8 cellular contexts compared by ENCODE assay signal in genomic region chr16:89917773-89918452, GRCh38. TPM values are rescaled to one million over a fixed set of nuclear protein-coding genes. Genes with fewer than 3 reads are reported as not detected.
DNase-seq lines count a peak whose midpoint lies in the region; ATAC-seq and TF ChIP-seq lines count a peak whose summit lies in the region.

No MANE protein-coding gene starts in this region.

- in situ Hi-C loops in GM13977 (cut with MboI; ENCODE audit: low pct_unique_long_range_greater_than_20kb, low sequenced_read_pairs, unreplicated experiment), result no loop called here

- H3K36me3 Mint-ChIP-seq in WTC11, result no peaks in the 10 kb centered on the region

- peak overlapping the region; percentile 75 for H3K4me3 Mint-ChIP-seq in WTC11

- H3K27ac Mint-ChIP-seq in WTC11, result no peak overlapping the region

- no peaks in the 10 kb centered on the region for H3K36me3 ChIP-seq in kidney epithelial cell (ENCODE audit: control insufficient read depth, insufficient read depth, low read length)

- ATAC-seq in HG02763 (IDR thresholded peaks at IDR 0.05; ENCODE audit: unreplicated experiment), result peak; percentile 62
- peak; percentile 11 for ATAC-seq in WTC11

- no peaks in the 10 kb centered on the region for H3K27me3 ChIP-seq in kidney epithelial cell (ENCODE audit: control insufficient read depth, insufficient read depth, low read length)

- peaks cover 19% of the 10 kb centered on the region for H3K4me1 Mint-ChIP-seq in WTC11

- POLR2A ChIA-PET in WTC11 (lab: Charles Lee), result interaction anchor here (1.1 to 1.3 kb wide), 3 partner anchors 8 to 55 kb away, joined by 3 to 6 read pairs (median 5); no protein-coding TSS in a partner anchor

- no peaks in the 10 kb centered on the region for H3K9me3 Mint-ChIP-seq in WTC11

- H3K4me3 ChIP-seq in cardiac fibroblast (replicated peaks in 1 of 2; ENCODE audit: low read depth in 2 of 2, low read length in 2 of 2) (peak overlapping the region; percentile 36 to 44), kidney epithelial cell (ENCODE audit: low read depth, low read length) (peak overlapping the region; percentile 26)

- DNase-seq in GM13977 (ENCODE audit: low spot score), result peak; percentile 92
- DNase-seq in NCI-H146 treated with DMSO at 0.1 percent for 48 hours (lab: John Stamatoyannopoulos, UW; ENCODE audit: unreplicated experiment), result peak; percentile 37
- DNase-seq in WTC11 (ENCODE audit: low spot score), result peak; percentile 40
- DNase-seq in cardiac fibroblast (ENCODE audit: low read depth in 2 of 2), result peak; percentile 74 to 96
- DNase-seq in kidney epithelial cell (ENCODE audit: low read depth), result peak; percentile 76
- peak; percentile 53 for DNase-seq in stimulated activated CD4-positive, alpha-beta T cell treated with anti-CD3 and anti-CD28 coated beads, Interleukin-4, amount 100 ng/mL, for 1 hour
- DNase-seq in NCI-H1694 treated with DMSO at 0.1 percent for 48 hours (lab: John Stamatoyannopoulos, UW), result no peak

- CTCF ChIA-PET in WTC11 (lab: Charles Lee), result interaction anchor here (1.0 to 2.1 kb wide), 8 partner anchors 8 to 211 kb away, joined by 3 to 29 read pairs (median 4); partner anchors contain the start of gene SPIRE2

- H3K27me3 Mint-ChIP-seq in WTC11 (ENCODE audit: low read depth), result peaks cover 33% of the 10 kb centered on the region

- no peak for TF ChIP-seq CTCF in GM13977 (IDR thresholded peaks at IDR 0.05; ENCODE audit: extremely low read depth, insufficient read depth, missing control alignments)
- TF ChIP-seq CTCF in WTC11 (IDR thresholded peaks at IDR 0.05), result no peak
- no peak for TF ChIP-seq CTCF in cardiac fibroblast (IDR thresholded peaks at IDR 0.05; ENCODE audit: low read depth, low read length)
- no peak for TF ChIP-seq CTCF in kidney epithelial cell (IDR thresholded peaks at IDR 0.05; ENCODE audit: insufficient read depth, low read length, poor library complexity, severe bottlenecking)

TF ChIP-seq in WTC11, 78 proteins besides CTCF, POLR2A, EP300 and RAD21 (continues in another document):
- TF ChIP-seq FOXJ3 (CRISPR knock-in tag; IDR thresholded peaks at IDR 0.05; ENCODE audit: borderline replicate concordance), result no peak
- no peak for TF ChIP-seq ZMAT4 (CRISPR knock-in tag; IDR thresholded peaks at IDR 0.05)
- TF ChIP-seq SMAD4 (CRISPR knock-in tag; IDR thresholded peaks at IDR 0.05), result no peak
- no peak for TF ChIP-seq HMGA2 (CRISPR knock-in tag; IDR thresholded peaks at IDR 0.05)
- TF ChIP-seq, protein P1, sequence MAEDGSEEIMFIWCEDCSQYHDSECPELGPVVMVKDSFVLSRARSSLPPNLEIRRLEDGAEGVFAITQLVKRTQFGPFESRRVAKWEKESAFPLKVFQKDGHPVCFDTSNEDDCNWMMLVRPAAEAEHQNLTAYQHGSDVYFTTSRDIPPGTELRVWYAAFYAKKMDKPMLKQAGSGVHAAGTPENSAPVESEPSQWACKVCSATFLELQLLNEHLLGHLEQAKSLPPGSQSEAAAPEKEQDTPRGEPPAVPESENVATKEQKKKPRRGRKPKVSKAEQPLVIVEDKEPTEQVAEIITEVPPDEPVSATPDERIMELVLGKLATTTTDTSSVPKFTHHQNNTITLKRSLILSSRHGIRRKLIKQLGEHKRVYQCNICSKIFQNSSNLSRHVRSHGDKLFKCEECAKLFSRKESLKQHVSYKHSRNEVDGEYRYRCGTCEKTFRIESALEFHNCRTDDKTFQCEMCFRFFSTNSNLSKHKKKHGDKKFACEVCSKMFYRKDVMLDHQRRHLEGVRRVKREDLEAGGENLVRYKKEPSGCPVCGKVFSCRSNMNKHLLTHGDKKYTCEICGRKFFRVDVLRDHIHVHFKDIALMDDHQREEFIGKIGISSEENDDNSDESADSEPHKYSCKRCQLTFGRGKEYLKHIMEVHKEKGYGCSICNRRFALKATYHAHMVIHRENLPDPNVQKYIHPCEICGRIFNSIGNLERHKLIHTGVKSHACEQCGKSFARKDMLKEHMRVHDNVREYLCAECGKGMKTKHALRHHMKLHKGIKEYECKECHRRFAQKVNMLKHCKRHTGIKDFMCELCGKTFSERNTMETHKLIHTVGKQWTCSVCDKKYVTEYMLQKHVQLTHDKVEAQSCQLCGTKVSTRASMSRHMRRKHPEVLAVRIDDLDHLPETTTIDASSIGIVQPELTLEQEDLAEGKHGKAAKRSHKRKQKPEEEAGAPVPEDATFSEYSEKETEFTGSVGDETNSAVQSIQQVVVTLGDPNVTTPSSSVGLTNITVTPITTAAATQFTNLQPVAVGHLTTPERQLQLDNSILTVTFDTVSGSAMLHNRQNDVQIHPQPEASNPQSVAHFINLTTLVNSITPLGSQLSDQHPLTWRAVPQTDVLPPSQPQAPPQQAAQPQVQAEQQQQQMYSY (CRISPR knock-in tag; IDR thresholded peaks at IDR 0.05), result no peak
- TF ChIP-seq, protein P2, sequence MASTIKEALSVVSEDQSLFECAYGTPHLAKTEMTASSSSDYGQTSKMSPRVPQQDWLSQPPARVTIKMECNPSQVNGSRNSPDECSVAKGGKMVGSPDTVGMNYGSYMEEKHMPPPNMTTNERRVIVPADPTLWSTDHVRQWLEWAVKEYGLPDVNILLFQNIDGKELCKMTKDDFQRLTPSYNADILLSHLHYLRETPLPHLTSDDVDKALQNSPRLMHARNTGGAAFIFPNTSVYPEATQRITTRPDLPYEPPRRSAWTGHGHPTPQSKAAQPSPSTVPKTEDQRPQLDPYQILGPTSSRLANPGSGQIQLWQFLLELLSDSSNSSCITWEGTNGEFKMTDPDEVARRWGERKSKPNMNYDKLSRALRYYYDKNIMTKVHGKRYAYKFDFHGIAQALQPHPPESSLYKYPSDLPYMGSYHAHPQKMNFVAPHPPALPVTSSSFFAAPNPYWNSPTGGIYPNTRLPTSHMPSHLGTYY (CRISPR knock-in tag; IDR thresholded peaks at IDR 0.05), result no peak
- no peak for TF ChIP-seq NFATC4 (CRISPR knock-in tag; IDR thresholded peaks at IDR 0.05)
- peak; percentile 79 for TF ChIP-seq ARID4B (CRISPR knock-in tag; IDR thresholded peaks at IDR 0.05; ENCODE audit: borderline replicate concordance)
- TF ChIP-seq MYBL2 (CRISPR knock-in tag; IDR thresholded peaks at IDR 0.05), result no peak
- peak; percentile 77; the same call in 1 of the 2 replicates for TF ChIP-seq SMAD3 (CRISPR knock-in tag; IDR thresholded peaks at IDR 0.05; ENCODE audit: borderline replicate concordance)
- TF ChIP-seq FOXK1 (CRISPR knock-in tag; IDR thresholded peaks at IDR 0.05), result peak; percentile 81; the same call in 1 of the 2 replicates
- TF ChIP-seq ESRRA (CRISPR knock-in tag; IDR thresholded peaks at IDR 0.05; ENCODE audit: borderline replicate concordance), result no peak
- peak; percentile 63 for TF ChIP-seq SP1 (CRISPR knock-in tag; conservative IDR thresholded peaks at IDR 0.05)
- TF ChIP-seq EMX1 (CRISPR knock-in tag; IDR thresholded peaks at IDR 0.05), result no peak
- TF ChIP-seq CDX4 (CRISPR knock-in tag; IDR thresholded peaks at IDR 0.05; ENCODE audit: borderline replicate concordance), result no peak
- TF ChIP-seq, protein P3, sequence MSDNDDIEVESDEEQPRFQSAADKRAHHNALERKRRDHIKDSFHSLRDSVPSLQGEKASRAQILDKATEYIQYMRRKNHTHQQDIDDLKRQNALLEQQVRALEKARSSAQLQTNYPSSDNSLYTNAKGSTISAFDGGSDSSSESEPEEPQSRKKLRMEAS (CRISPR knock-in tag; IDR thresholded peaks at IDR 0.05), result peak; percentile 96

RNA-seq across cellular contexts. Expression of gene MC1R, which starts 0.7 kb away (rescaled TPM):
- total RNA-seq in WTC11 (2021) (3.4 to 3.8 TPM (median 3.5 TPM) in 3 replicates), kidney epithelial cell (1.5 and 3.0 TPM in 2 replicates)

RNA-seq across cellular contexts. Expression of gene TUBB3, which starts 5.2 kb away (rescaled TPM):
- 150 to 209 TPM (median 163 TPM) in 3 replicates for total RNA-seq in WTC11 (2021)
- total RNA-seq in kidney epithelial cell, result 599 and 683 TPM in 2 replicates

RNA-seq across cellular contexts. Expression of gene DEF8, which starts 30.6 kb away (rescaled TPM):
- total RNA-seq in WTC11 (2021) (64.5 to 64.7 TPM (median 64.6 TPM) in 3 replicates), kidney epithelial cell (101 and 107 TPM in 2 replicates)

RNA-seq across cellular contexts. Expression of gene TCF25, which starts 44.5 kb away (rescaled TPM):
- total RNA-seq in WTC11 (2021) (113 to 155 TPM (median 127 TPM) in 3 replicates), kidney epithelial cell (145 and 149 TPM in 2 replicates)
